Comparison of ENCODE assay signal across 28 cellular contexts in the genomic region with DNA sequence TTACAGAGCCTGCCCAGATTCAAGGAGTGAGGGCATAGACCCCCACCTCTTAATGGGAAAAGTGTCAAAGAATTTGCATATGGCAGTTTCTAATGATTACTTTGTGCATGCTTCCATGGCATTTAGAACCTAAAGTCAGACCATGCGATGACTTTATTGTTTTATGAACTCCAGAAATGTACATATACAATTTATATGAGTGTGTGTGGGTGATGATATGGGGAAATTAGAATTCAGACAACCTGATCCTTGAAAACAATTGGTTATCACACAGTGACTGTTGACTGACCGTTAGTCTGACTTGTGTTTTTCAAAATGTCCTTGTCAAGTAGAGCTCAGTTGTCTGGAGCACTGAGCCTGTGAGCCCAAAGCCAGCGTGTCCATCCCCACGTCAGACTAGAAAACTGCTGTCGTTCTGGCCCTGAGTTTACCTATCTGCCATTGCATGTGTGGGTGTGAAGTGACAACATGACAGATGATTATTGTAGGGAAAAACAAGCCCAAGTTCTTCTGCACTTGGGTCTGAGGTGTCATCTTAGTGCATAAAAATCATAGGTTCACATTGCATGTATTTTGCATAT.
"Had no signal": no experiment of that assay in that cellular context is flagged by ENCODE, and none has a peak within 500 bp of the region (broad histone marks: within the 10 kb centered on the region; RNA-seq: fewer than 3 reads in every experiment).

No MANE protein-coding gene starts in this region.

- FAIRE-seq: kidney, pancreas, urothelium cell line had no signal

- H3K9me3 ChIP-seq: left ventricle myocardium inferior, pancreas, prostate gland, stomach, testis, thyroid gland, upper lobe of right lung had no signal

- H3K27ac ChIP-seq: left ventricle myocardium inferior, pancreas, prostate gland, skin epidermis, stomach, testis, thyroid gland, upper lobe of right lung had no signal

- H3K4me3 ChIP-seq: left ventricle myocardium inferior, lung, pancreas, prostate gland, skin epidermis, stomach, testis, thyroid gland, upper lobe of right lung had no signal

- DNase-seq: hypothalamus; immature natural killer cell; kidney; left ventricle myocardium inferior; mesendoderm; naive thymus-derived CD4-positive, alpha-beta T cell; nucleus accumbens; pancreas; posterior cingulate gyrus; retina; right cardiac atrium; stimulated activated CD4-positive, alpha-beta T cell treated with anti-CD3 and anti-CD28 coated beads, Interleukin-12 subunit alpha, Interleukin-12 subunit beta, amount 100 ng/mL, for 4 hours; stimulated activated CD4-positive, alpha-beta T cell treated with anti-CD3 and anti-CD28 coated beads, Interleukin-15, amount 100 ng/mL, for 24 hours; stimulated activated CD4-positive, alpha-beta T cell treated with anti-CD3 and anti-CD28 coated beads, Interleukin-2, amount 100 ng/mL, for 24 hours; stimulated activated CD4-positive, alpha-beta T cell treated with anti-CD3 and anti-CD28 coated beads, Interleukin-4, amount 100 ng/mL, for 1 hour; stimulated activated naive B cell treated with anti-CD40 and anti-IgM and Interleukin-4, amounts not matched to agents 10 μg/mL and 1 μg/mL and 100 μg/mL, for 72 hours; stimulated activated naive CD8-positive, alpha-beta T cell treated with anti-CD3 and anti-CD28 coated beads, Interleukin-15, Interleukin-2, amounts not matched to agents 100 U/mL and 50 U/mL, for 24 hours; stomach; testis; thyroid gland; trophoblast cell; upper lobe of right lung had no signal

- H3K27me3 ChIP-seq: pancreas, stomach, testis, thyroid gland, upper lobe of right lung had no signal

- ATAC-seq: naive thymus-derived CD4-positive, alpha-beta T cell; natural killer cell treated with Interleukin-12 subunit alpha and Interleukin-12 subunit beta and Interleukin-15 and Interleukin-18, amount 100 ng/mL, for 72 hours; right cardiac atrium; sciatic nerve; stimulated activated naive B cell treated with anti-CD40 and anti-IgM and Interleukin-4, amounts not matched to agents 10 μg/mL and 1 μg/mL and 100 μg/mL, for 72 hours; stimulated activated naive CD8-positive, alpha-beta T cell treated with anti-CD3 and anti-CD28 coated beads, Interleukin-15, Interleukin-2, amounts not matched to agents 100 U/mL and 50 U/mL, for 24 hours; upper lobe of right lung had no signal

- H3K36me3 ChIP-seq: left ventricle myocardium inferior, pancreas, prostate gland, stomach, thyroid gland, upper lobe of right lung had no signal

- H3K4me1 ChIP-seq: left ventricle myocardium inferior, prostate gland, testis, thyroid gland, upper lobe of right lung had no signal
